7 cellular contexts compared by ENCODE assay signal in the genomic region with DNA sequence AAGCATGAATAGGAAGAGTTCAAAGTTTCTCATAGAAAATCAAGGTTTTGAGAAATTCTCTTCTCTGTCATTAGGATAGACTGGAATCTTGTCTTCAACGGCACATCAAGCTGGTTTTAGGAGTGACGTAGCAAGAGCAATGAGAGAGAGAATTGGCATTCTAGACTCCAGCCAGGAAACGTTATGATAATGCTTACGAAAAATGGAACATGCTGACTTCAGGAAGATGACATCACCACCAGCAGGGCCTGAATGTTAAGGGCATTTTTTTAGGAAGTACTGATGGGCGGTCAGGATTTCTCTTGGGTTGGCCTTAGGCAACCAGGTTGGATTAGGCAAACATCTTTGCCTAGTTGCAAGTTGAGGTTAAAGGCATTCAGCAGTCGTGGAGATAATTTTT.
"Had no signal": no experiment of that assay in that cellular context is flagged by ENCODE, and none has a peak within 500 bp of the region (broad histone marks: within the 10 kb centered on the region; RNA-seq: fewer than 3 reads in every experiment).

No MANE protein-coding gene starts in this region.

- H3K4me3 ChIP-seq: GM23248, HAP-1 had no signal

- H3K9me3 Mint-ChIP-seq: HFFc6 had no signal

- H3K27ac Mint-ChIP-seq: HFFc6 had no signal

- H3K36me3 ChIP-seq: HAP-1 had no signal

- H3K4me3 Mint-ChIP-seq: HFFc6 had no signal

- ATAC-seq: HCT116 had no signal

- DNase-seq: GM23248, GOT3, H7, HFFc6, IMR-90 had no signal
